20 cellular contexts compared by ENCODE assay signal in genomic region chr13:59891053-59891452, GRCh38.
DNase-seq lines count a peak whose midpoint lies in the region; ATAC-seq, FAIRE-seq and TF ChIP-seq lines count a peak whose summit lies in the region.
"Had no signal": no experiment of that assay in that cellular context is flagged by ENCODE, and none has a peak within 500 bp of the region (broad histone marks: within the 10 kb centered on the region; RNA-seq: fewer than 3 reads in every experiment).

No MANE protein-coding gene starts in this region.

- peak; percentile 53 for ATAC-seq in PC-3
- ATAC-seq: A549, HCT116 had no signal

- H3K79me2 ChIP-seq in mammary epithelial cell (ENCODE audit: insufficient read depth, low read length) (no peaks in the 10 kb centered on the region), PC-3 (ENCODE audit: low read length) (no peaks in the 10 kb centered on the region)

- dilution Hi-C loops in mammary epithelial cell (cut with HindIII; ENCODE audit: low sequenced_read_pairs): no loop called here

- H3K36me3 ChIP-seq in mammary epithelial cell (ENCODE audit: insufficient read depth, low read length): no peaks in the 10 kb centered on the region
- no peaks in the 10 kb centered on the region for H3K36me3 ChIP-seq in breast epithelium
- no peaks in the 10 kb centered on the region for H3K36me3 ChIP-seq in PC-3 (ENCODE audit: low read depth, low read length)
- H3K36me3 ChIP-seq: BLaER1 had no signal

- no peaks in the 10 kb centered on the region for H3F3A ChIP-seq in PC-3 (ENCODE audit: low read length, unreplicated experiment)

- no peak for TF ChIP-seq POLR2A in breast epithelium (IDR thresholded peaks at IDR 0.05)

- POLR2A ChIA-PET in PC-3 (lab: Charles Lee; ENCODE audit: unreplicated experiment): no interaction called here

- in situ Hi-C loops in mammary epithelial cell (cut with MboI; ENCODE audit: low sequenced_read_pairs in 2 of 2): loop anchor here in 1 of 2 donors (10.0 kb wide), 1 partner anchor 196 kb away; no protein-coding TSS in a partner anchor

- BruUV-seq in mammary epithelial cell (replicated peaks; lab: Mats Ljungman, UMichigan): no TSS peak
- BruUV-seq in PC-3 (replicated peaks; lab: Mats Ljungman, UMichigan): no TSS peak

- H3K27ac ChIP-seq in mammary epithelial cell (ENCODE audit: insufficient read depth, low read depth, low read length) (no peak overlapping the region), breast epithelium (no peak overlapping the region), PC-3 (ENCODE audit: low read length) (no peak overlapping the region)
- H3K27ac ChIP-seq: 22Rv1, A549, BLaER1, HL-60 had no signal

- no peak overlapping the region for H3K4me3 ChIP-seq in mammary epithelial cell (replicated peaks in 1 of 3; ENCODE audit: insufficient read depth in 1 of 3, low read depth in 2 of 3, low read length in 3 of 3)
- no peak overlapping the region for H3K4me3 ChIP-seq in breast epithelium
- no peak overlapping the region for H3K4me3 ChIP-seq in PC-3 (ENCODE audit: low read length)
- H3K4me3 ChIP-seq in epithelial cell of esophagus (ENCODE audit: low read length): no peak overlapping the region
- H3K4me3 ChIP-seq: A549, BLaER1 had no signal

- no peak for FAIRE-seq in HTR-8/SVneo (lab: Jason Lieb, UNC)
- FAIRE-seq: A549 had no signal

- DNase-seq in mammary epithelial cell (peak; percentile 2), breast epithelium (ENCODE audit: low spot score in 2 of 2) (no peak), PC-3 (peak; percentile 13), epithelial cell of esophagus (ENCODE audit: low read depth) (peak; percentile 35), renal cortical epithelial cell (ENCODE audit: low read depth) (peak; percentile 72), HTR-8/SVneo (ENCODE audit: insufficient read length, low spot score) (no peak), posterior cingulate gyrus (no peak)
- no peak for DNase-seq in activated CD8-positive, alpha-beta memory T cell treated with anti-CD3 and anti-CD28 coated beads, Interleukin-2, amount 50 U/mL, for 48 hours
- DNase-seq: CD4-positive, alpha-beta memory T cell; DMS153; DMS79; GF-D8; GOT3; H7; HFFc6 had no signal

- H4K20me1 ChIP-seq in mammary epithelial cell (ENCODE audit: insufficient read depth, low read length) (no peaks in the 10 kb centered on the region), PC-3 (ENCODE audit: low read length) (no peaks in the 10 kb centered on the region)
- H4K20me1 ChIP-seq: BLaER1 had no signal

- no peak for TF ChIP-seq CTCF in mammary epithelial cell (conservative IDR thresholded peaks at IDR 0.05 in 1 of 2, IDR thresholded peaks at IDR 0.05 in 1 of 2; ENCODE audit: extremely low read depth in 1 of 2, insufficient read depth in 1 of 2, low read depth in 1 of 2, low read length in 2 of 2)
- TF ChIP-seq CTCF in breast epithelium (IDR thresholded peaks at IDR 0.05): no peak
- no peak for TF ChIP-seq CTCF in PC-3 (conservative IDR thresholded peaks at IDR 0.05; ENCODE audit: low read depth, low read length)
- TF ChIP-seq CTCF in epithelial cell of esophagus (IDR thresholded peaks at IDR 0.05; ENCODE audit: insufficient read depth, low read depth, low read length, missing control alignments): no peak

- H2AFZ ChIP-seq in mammary epithelial cell (ENCODE audit: low read depth, low read length) (no peak overlapping the region), PC-3 (ENCODE audit: low read length) (no peak overlapping the region)

- intact Hi-C loops in mammary epithelial cell (cut with micrococcal nuclease) (no loop called here), breast epithelium (cut with DNase I; ENCODE audit: low total_unique reads) (no loop called here), PC-3 (cut with micrococcal nuclease) (no loop called here), posterior cingulate gyrus (cut with DNase I) (no loop called here)

- CTCF ChIA-PET in mammary epithelial cell (lab: Charles Lee; ENCODE audit: low non-redundant PET): no interaction called here
- CTCF ChIA-PET in PC-3 (lab: Charles Lee): no interaction called here

- H3K9me2 ChIP-seq in PC-3 (replicated peaks; ENCODE audit: low read length): no peaks in the 10 kb centered on the region

- H3K4me1 ChIP-seq in mammary epithelial cell (ENCODE audit: insufficient read depth, low read length): no peaks in the 10 kb centered on the region
- H3K4me1 ChIP-seq in breast epithelium: no peaks in the 10 kb centered on the region
- H3K4me1 ChIP-seq in PC-3 (ENCODE audit: insufficient read depth, low read length): peaks cover 19% of the 10 kb centered on the region
- H3K4me1 ChIP-seq: A549, BLaER1 had no signal

- no peak overlapping the region for H3K4me2 ChIP-seq in mammary epithelial cell (ENCODE audit: insufficient read depth, low read depth, low read length)
- no peak overlapping the region for H3K4me2 ChIP-seq in PC-3 (ENCODE audit: low read length)
- H3K4me2 ChIP-seq: A549, BLaER1 had no signal

- H3K9me3 ChIP-seq in mammary epithelial cell (replicated peaks; ENCODE audit: insufficient read depth, low read length): no peaks in the 10 kb centered on the region
- H3K9me3 ChIP-seq in breast epithelium: no peaks in the 10 kb centered on the region
- H3K9me3 ChIP-seq in PC-3 (ENCODE audit: low read length): no peaks in the 10 kb centered on the region
- H3K9me3 ChIP-seq: A549, BLaER1 had no signal

- H3K9ac ChIP-seq in mammary epithelial cell (ENCODE audit: insufficient read depth, low read length) (no peak overlapping the region), PC-3 (ENCODE audit: low read length) (no peak overlapping the region)
- H3K9ac ChIP-seq: BLaER1 had no signal

- H3K27me3 ChIP-seq in mammary epithelial cell (ENCODE audit: insufficient read depth, low read length): no peaks in the 10 kb centered on the region
- H3K27me3 ChIP-seq in breast epithelium: no peaks in the 10 kb centered on the region
- H3K27me3 ChIP-seq in PC-3 (ENCODE audit: low read length): no peaks in the 10 kb centered on the region
- H3K27me3 ChIP-seq: BLaER1 had no signal

Comparison
In these comparisons a context has a peak if more than half of its experiments do, and no peak if none do; other contexts are left out.
1. DNase-seq: peak in mammary epithelial cell (single experiment), PC-3 (single experiment), epithelial cell of esophagus (single experiment) and renal cortical epithelial cell (single experiment); none in breast epithelium (0 of 2), HTR-8/SVneo (single experiment), activated CD8-positive, alpha-beta memory T cell treated with anti-CD3 and anti-CD28 coated beads, Interleukin-2, amount 50 U/mL, for 48 hours (single experiment) and posterior cingulate gyrus (0 of 10).